In genomic region chr2:54568876-54569298, GRCh38 we compare ENCODE assay signal across 8 cellular contexts.
A peak's percentile ranks its signal among the peaks of the same experiment; 100 is the strongest.
DNase-seq lines count a peak whose midpoint lies in the region; ATAC-seq, FAIRE-seq and TF ChIP-seq lines count a peak whose summit lies in the region.

No MANE protein-coding gene starts in this region.

- H3K27me3 Mint-ChIP-seq in CD8-positive, alpha-beta T cell (ENCODE audit: low read depth), result no peaks in the 10 kb centered on the region

- TF ChIP-seq CTCF in CD8-positive, alpha-beta T cell (IDR thresholded peaks at IDR 0.05), result no peak
- TF ChIP-seq CTCF in keratinocyte (optimal IDR thresholded peaks at IDR 0.05 in 1 of 3, IDR thresholded peaks at IDR 0.05 in 1 of 3, conservative IDR thresholded peaks at IDR 0.05 in 1 of 3; ENCODE audit: extremely low read depth in 1 of 3, insufficient read depth in 2 of 3, low read length in 3 of 3), result no peak

- no peaks in the 10 kb centered on the region for H3K27me3 ChIP-seq in CD8-positive, alpha-beta T cell (ENCODE audit: insufficient read depth, low read length)
- H3K27me3 ChIP-seq in keratinocyte (ENCODE audit: control insufficient read depth, extremely low read depth, insufficient read depth, low read length), result no peaks in the 10 kb centered on the region

- H4K20me1 ChIP-seq in keratinocyte (ENCODE audit: control insufficient read depth, extremely low read depth, insufficient read depth, low read length), result no peaks in the 10 kb centered on the region

- POLR2A ChIA-PET in CD8-positive, alpha-beta T cell (lab: Charles Lee), result interaction anchor here (8.8 kb wide), 1 partner anchor 11 kb away, joined by 91 read pairs; no protein-coding TSS in a partner anchor

- H2AFZ ChIP-seq in keratinocyte (ENCODE audit: control insufficient read depth, low read length), result no peak overlapping the region

- H3K9me3 Mint-ChIP-seq in CD8-positive, alpha-beta T cell, result no peaks in the 10 kb centered on the region

- peaks cover 88% of the 10 kb centered on the region for H3K79me2 ChIP-seq in keratinocyte (ENCODE audit: control insufficient read depth, insufficient read depth, low read length)

- peak overlapping the region; percentile 43 for H3K4me2 ChIP-seq in keratinocyte (ENCODE audit: control insufficient read depth, extremely low read depth, insufficient read depth, low read depth, low read length)

- no peak for DNase-seq in CD8-positive, alpha-beta T cell
- peak; percentile 48 for DNase-seq in NAMALWA (ENCODE audit: low spot score)
- no peak for DNase-seq in keratinocyte (ENCODE audit: low read depth, low spot score)
- no peak for DNase-seq in NOMO-1 treated with DMSO at 0.1 percent for 48 hours (lab: John Stamatoyannopoulos, UW; ENCODE audit: unreplicated experiment)
- DNase-seq in activated gamma-delta T cell treated with Interleukin-2 at 50 U/mL for 16 hours, result no peak

- FAIRE-seq in keratinocyte (lab: Jason Lieb, UNC), result no peak

- peak overlapping the region; percentile 40 for H3K4me3 ChIP-seq in CD8-positive, alpha-beta T cell (ENCODE audit: low read depth, low read length)
- peak overlapping the region in 1 of 3 experiments; percentile 5 for H3K4me3 ChIP-seq in keratinocyte (ENCODE audit: control insufficient read depth in 2 of 3, extremely low read depth in 1 of 3, insufficient read depth in 2 of 3, low read depth in 1 of 3, low read length in 3 of 3)

- H3K9me3 ChIP-seq in CD8-positive, alpha-beta T cell (ENCODE audit: low read length), result no peaks in the 10 kb centered on the region
- no peaks in the 10 kb centered on the region for H3K9me3 ChIP-seq in keratinocyte (ENCODE audit: control insufficient read depth, low read depth, low read length)

- peaks cover 3% of the 10 kb centered on the region for H3K9me1 ChIP-seq in keratinocyte (ENCODE audit: control insufficient read depth, extremely low read depth, insufficient read depth, low read length)

- peak overlapping the region; percentile 87 for H3K27ac ChIP-seq in CD8-positive, alpha-beta T cell (ENCODE audit: low read depth, low read length)
- peak overlapping the region; percentile 38 for H3K27ac ChIP-seq in keratinocyte (ENCODE audit: control insufficient read depth, insufficient read depth, low read length)

- H3K27ac Mint-ChIP-seq in CD8-positive, alpha-beta T cell, result peak overlapping the region; percentile 100

- peak overlapping the region; percentile 80 for H3K4me3 Mint-ChIP-seq in CD8-positive, alpha-beta T cell

- peaks cover 94% of the 10 kb centered on the region for H3K4me1 ChIP-seq in CD8-positive, alpha-beta T cell (ENCODE audit: insufficient read depth, low read length)
- peaks cover 53% of the 10 kb centered on the region for H3K4me1 ChIP-seq in keratinocyte (ENCODE audit: control insufficient read depth, extremely low read depth, insufficient read depth, low read length)

- H3K36me3 Mint-ChIP-seq in CD8-positive, alpha-beta T cell, result peaks cover 28% of the 10 kb centered on the region

- H3K9ac ChIP-seq in keratinocyte (ENCODE audit: control insufficient read depth, extremely low read depth, insufficient read depth, low read length), result peak overlapping the region; percentile 12

- intact Hi-C loops in CD8-positive, alpha-beta T cell (cut with DNase I, micrococcal nuclease), result loop anchor here in 1 of 2 experiments (1.0 kb wide), 1 partner anchor 9 kb away; no protein-coding TSS in a partner anchor

- no peak for ATAC-seq in CD8-positive, alpha-beta T cell
- ATAC-seq in GM19467 (IDR thresholded peaks at IDR 0.05; ENCODE audit: unreplicated experiment) (peak; percentile 29), GM19324 (IDR thresholded peaks at IDR 0.05; ENCODE audit: low FRiP score, unreplicated experiment) (no peak), HG02852 (IDR thresholded peaks at IDR 0.05; ENCODE audit: unreplicated experiment) (no peak)

- peaks cover 95% of the 10 kb centered on the region for H3K4me1 Mint-ChIP-seq in CD8-positive, alpha-beta T cell (ENCODE audit: low read depth)

- CTCF ChIA-PET in CD8-positive, alpha-beta T cell (lab: Charles Lee), result interaction anchor here (0.6 to 4.7 kb wide), 3 partner anchors 9 to 65 kb away, joined by 3 to 29 read pairs (median 4); no protein-coding TSS in a partner anchor

- H3K36me3 ChIP-seq in CD8-positive, alpha-beta T cell (ENCODE audit: insufficient read depth, low read length), result no peaks in the 10 kb centered on the region
- H3K36me3 ChIP-seq in keratinocyte (ENCODE audit: control insufficient read depth in 2 of 2, extremely low read depth in 1 of 2, insufficient read depth in 2 of 2, low read length in 2 of 2), result peaks cover 0 to 6% of the 10 kb centered on the region in 2 experiments

- dilution Hi-C loops in keratinocyte (cut with MboI; ENCODE audit: extremely low pct_ligation_motif_present, low sequenced_read_pairs), result no loop called here
